ENCODE assay signal across 1 cellular context in the genomic region with DNA sequence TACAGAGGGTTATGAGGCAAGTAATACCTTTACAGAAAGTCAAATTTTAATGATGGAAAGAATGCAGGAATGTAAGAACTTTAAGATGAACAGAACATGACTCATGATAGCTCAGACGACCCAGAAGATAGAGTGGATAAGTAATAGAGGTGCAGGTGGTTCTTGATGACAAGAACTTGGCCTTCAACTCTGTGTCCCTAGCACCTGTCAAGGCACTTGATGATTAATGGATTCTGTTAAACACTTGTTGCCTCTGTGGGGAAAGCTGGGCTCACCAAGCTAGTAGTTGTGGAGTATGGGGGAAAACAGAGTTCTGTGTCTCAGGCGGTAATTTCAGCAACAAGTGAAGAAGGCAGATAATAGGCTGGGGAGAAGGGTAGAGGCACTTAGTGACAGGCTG.
TF ChIP-seq lines count a peak whose summit lies in the region.

No MANE protein-coding gene starts in this region.

TF ChIP-seq in SK-N-SH, 30 proteins besides CTCF, POLR2A, EP300 and RAD21 (continued from another document):
- TF ChIP-seq RFX5 (IDR thresholded peaks at IDR 0.05; ENCODE audit: low read length) (no peak), TEAD4 (IDR thresholded peaks at IDR 0.05; ENCODE audit: borderline replicate concordance, insufficient read depth) (no peak)
- TF ChIP-seq, protein P1, sequence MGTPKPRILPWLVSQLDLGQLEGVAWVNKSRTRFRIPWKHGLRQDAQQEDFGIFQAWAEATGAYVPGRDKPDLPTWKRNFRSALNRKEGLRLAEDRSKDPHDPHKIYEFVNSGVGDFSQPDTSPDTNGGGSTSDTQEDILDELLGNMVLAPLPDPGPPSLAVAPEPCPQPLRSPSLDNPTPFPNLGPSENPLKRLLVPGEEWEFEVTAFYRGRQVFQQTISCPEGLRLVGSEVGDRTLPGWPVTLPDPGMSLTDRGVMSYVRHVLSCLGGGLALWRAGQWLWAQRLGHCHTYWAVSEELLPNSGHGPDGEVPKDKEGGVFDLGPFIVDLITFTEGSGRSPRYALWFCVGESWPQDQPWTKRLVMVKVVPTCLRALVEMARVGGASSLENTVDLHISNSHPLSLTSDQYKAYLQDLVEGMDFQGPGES (IDR thresholded peaks at IDR 0.05; ENCODE audit: low read depth, low read length) = no peak
